ENCODE assay signal across 7 cellular contexts in the genomic region with DNA sequence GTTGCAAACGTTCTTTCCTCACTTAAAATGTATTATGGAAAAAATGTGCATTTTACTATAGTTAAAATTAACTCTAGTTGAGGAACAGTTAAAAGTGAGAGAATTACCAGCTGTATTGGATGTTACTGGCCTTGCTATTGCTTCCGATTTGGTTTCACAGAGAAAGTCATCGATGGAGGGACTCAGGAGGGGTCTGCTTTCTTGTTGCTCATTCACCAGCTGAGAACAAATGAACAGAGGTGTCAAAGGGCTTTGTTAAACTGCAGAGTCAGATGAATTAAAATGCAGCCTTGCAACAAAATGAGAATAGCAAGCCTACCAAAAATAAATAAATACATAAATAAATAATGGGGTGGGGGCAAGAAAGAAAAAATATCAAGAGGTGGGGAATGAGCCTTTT.
"Had no signal": no experiment of that assay in that cellular context is flagged by ENCODE, and none has a peak within 500 bp of the region (broad histone marks: within the 10 kb centered on the region; RNA-seq: fewer than 3 reads in every experiment).

No MANE protein-coding gene starts in this region.

- H3K4me3 ChIP-seq: K562 had no signal

- H3K4me3 Mint-ChIP-seq: IgD-negative memory B cell had no signal

- H3K27ac ChIP-seq: HL-60 had no signal

- H3K27ac Mint-ChIP-seq: IgD-negative memory B cell had no signal

- ATAC-seq: HepG2, K562 had no signal

- H3K36me3 Mint-ChIP-seq: IgD-negative memory B cell had no signal

- H3K9me3 Mint-ChIP-seq: IgD-negative memory B cell had no signal

- H3K4me1 Mint-ChIP-seq: IgD-negative memory B cell had no signal

- DNase-seq: IMR-90, KBM-7, KG1 had no signal
